In genomic region chr9:136324501-136325300, GRCh38 we compare ENCODE assay signal across 17 cellular contexts. TPM values are rescaled to one million over a fixed set of nuclear protein-coding genes. Genes with fewer than 3 reads are reported as not detected.
DNase-seq lines count a peak whose midpoint lies in the region; ATAC-seq, FAIRE-seq and TF ChIP-seq lines count a peak whose summit lies in the region.
"Had no signal": no experiment of that assay in that cellular context is flagged by ENCODE, and none has a peak within 500 bp of the region (broad histone marks: within the 10 kb centered on the region; RNA-seq: fewer than 3 reads in every experiment).

No MANE protein-coding gene starts in this region.

- no peaks in the 10 kb centered on the region for H3K27me3 ChIP-seq in Loucy (ENCODE audit: insufficient read depth, low read length, poor library complexity, severe bottlenecking)
- H3K27me3 ChIP-seq in right cardiac atrium (ENCODE audit: control insufficient read depth, insufficient read depth), result no peaks in the 10 kb centered on the region

- peaks cover 18% of the 10 kb centered on the region for H3K4me1 ChIP-seq in A549
- peaks cover 20% of the 10 kb centered on the region for H3K4me1 ChIP-seq in Loucy (ENCODE audit: insufficient read depth, low read length, poor library complexity, severe bottlenecking)
- H3K4me1 ChIP-seq in right cardiac atrium (ENCODE audit: control insufficient read depth, insufficient read depth, low read length), result peaks cover 9% of the 10 kb centered on the region

- H3K4me3 ChIP-seq in A549, result no peak overlapping the region
- no peak overlapping the region for H3K4me3 ChIP-seq in Loucy (ENCODE audit: low read length, poor library complexity, severe bottlenecking)
- H3K4me3 ChIP-seq in right cardiac atrium (ENCODE audit: low read length), result no peak overlapping the region
- H3K4me3 ChIP-seq: PC-9 had no signal

- no peak overlapping the region for H3K9ac ChIP-seq in Loucy (ENCODE audit: low read depth, low read length, poor library complexity, severe bottlenecking)

- H2AFZ ChIP-seq in Loucy (ENCODE audit: low read length), result no peak overlapping the region
- H2AFZ ChIP-seq: PC-9 had no signal

- POLR2A ChIA-PET in A549 (lab: Yijun Ruan, JAX), result no interaction called here

- no peak overlapping the region for H3K27ac ChIP-seq in A549
- peak overlapping the region; percentile 45 for H3K27ac ChIP-seq in right cardiac atrium (ENCODE audit: low read length)
- H3K27ac ChIP-seq: PC-9 had no signal

- no peak for TF ChIP-seq RAD21 in A549 (conservative IDR thresholded peaks at IDR 0.05 in 1 of 2, IDR thresholded peaks at IDR 0.05 in 1 of 2)

- intact Hi-C loops in right cardiac atrium (cut with DNase I), result no loop called here
- intact Hi-C loops in head of caudate nucleus (cut with DNase I), result no loop called here

- CTCF ChIA-PET in A549 (lab: Yijun Ruan, JAX), result interaction anchor here (0.9 to 6.3 kb wide), 8 partner anchors 12 to 820 kb away, joined by 3 to 31 read pairs (median 4); no protein-coding TSS in a partner anchor
- CTCF ChIA-PET in activated naive CD4-positive, alpha-beta T cell treated with anti-CD3 and anti-CD28 coated beads, Interleukin-2, amount 10 ng/mL, durations not matched to agents 7 days and 5 days (lab: Charles Lee), result interaction anchor here (1.3 kb wide), 1 partner anchor 11 kb away, joined by 3 read pairs; no protein-coding TSS in a partner anchor

- H3K9me3 ChIP-seq in A549 (no peaks in the 10 kb centered on the region), Loucy (ENCODE audit: insufficient read depth, low read depth, low read length) (no peaks in the 10 kb centered on the region), right cardiac atrium (ENCODE audit: control insufficient read depth, low read length) (no peaks in the 10 kb centered on the region)

- 77% methylated on average over 17 of the region's 24 CpGs for WGBS in A549 (ENCODE audit: missing lambda C conversion rate)
- 53% methylated on average over 24 of the region's 24 CpGs for WGBS in right cardiac atrium

- H3K4me1 Mint-ChIP-seq in activated naive CD4-positive, alpha-beta T cell treated with anti-CD3 and anti-CD28 coated beads, Interleukin-2, amount 10 ng/mL, durations not matched to agents 7 days and 5 days, result peaks cover 2% of the 10 kb centered on the region
- H3K4me1 Mint-ChIP-seq: activated CD8-positive, alpha-beta memory T cell treated with anti-CD3 and anti-CD28 coated beads, Interleukin-2, amount 10 ng/mL, durations not matched to agents 7 days and 5 days; activated naive CD8-positive, alpha-beta T cell treated with anti-CD3 and anti-CD28 coated beads, Interleukin-2, amount 10 ng/mL, durations not matched to agents 7 days and 5 days had no signal

- H3K9me3 Mint-ChIP-seq in activated naive CD4-positive, alpha-beta T cell treated with anti-CD3 and anti-CD28 coated beads, Interleukin-2, amount 10 ng/mL, durations not matched to agents 7 days and 5 days, result no peaks in the 10 kb centered on the region
- H3K9me3 Mint-ChIP-seq: activated naive CD8-positive, alpha-beta T cell treated with anti-CD3 and anti-CD28 coated beads, Interleukin-2, amount 10 ng/mL, durations not matched to agents 7 days and 5 days; dendritic cell treated with granulocyte-macrophage colony-stimulating factor and Interleukin-4, amounts not matched to agents 40 ng/mL and 50 ng/mL, for 4 days had no signal

- FAIRE-seq in A549 (lab: Jason Lieb, UNC), result no peak

- ATAC-seq in A549 (peak; percentile 6 to 23; a peak in 2 of 6 replicates), right cardiac atrium (peak; percentile 48 to 62)
- ATAC-seq: activated CD8-positive, alpha-beta memory T cell treated with anti-CD3 and anti-CD28 coated beads, Interleukin-2, amount 10 ng/mL, durations not matched to agents 7 days and 5 days had no signal

- TF ChIP-seq CTCF in A549 (IDR thresholded peaks at IDR 0.05) (no peak), Loucy (conservative IDR thresholded peaks at IDR 0.05; ENCODE audit: low read length) (peak; percentile 18; the same call in 1 of the 2 replicates)

- H3K27ac Mint-ChIP-seq in activated naive CD4-positive, alpha-beta T cell treated with anti-CD3 and anti-CD28 coated beads, Interleukin-2, amount 10 ng/mL, durations not matched to agents 7 days and 5 days, result no peak overlapping the region
- H3K27ac Mint-ChIP-seq: activated CD8-positive, alpha-beta memory T cell treated with anti-CD3 and anti-CD28 coated beads, Interleukin-2, amount 10 ng/mL, durations not matched to agents 7 days and 5 days; activated naive CD8-positive, alpha-beta T cell treated with anti-CD3 and anti-CD28 coated beads, Interleukin-2, amount 10 ng/mL, durations not matched to agents 7 days and 5 days; dendritic cell treated with granulocyte-macrophage colony-stimulating factor and Interleukin-4, amounts not matched to agents 40 ng/mL and 50 ng/mL, for 4 days; memory B cell had no signal

- no peak overlapping the region for H3K4me3 Mint-ChIP-seq in activated naive CD4-positive, alpha-beta T cell treated with anti-CD3 and anti-CD28 coated beads, Interleukin-2, amount 10 ng/mL, durations not matched to agents 7 days and 5 days
- H3K4me3 Mint-ChIP-seq: activated CD8-positive, alpha-beta memory T cell treated with anti-CD3 and anti-CD28 coated beads, Interleukin-2, amount 10 ng/mL, durations not matched to agents 7 days and 5 days; activated naive CD8-positive, alpha-beta T cell treated with anti-CD3 and anti-CD28 coated beads, Interleukin-2, amount 10 ng/mL, durations not matched to agents 7 days and 5 days; dendritic cell treated with granulocyte-macrophage colony-stimulating factor and Interleukin-4, amounts not matched to agents 40 ng/mL and 50 ng/mL, for 4 days; memory B cell had no signal

- H4K20me1 ChIP-seq in Loucy (ENCODE audit: insufficient read depth, low read length, poor library complexity, severe bottlenecking), result peaks cover 5% of the 10 kb centered on the region

- H3F3A ChIP-seq in Loucy (ENCODE audit: low read depth), result no peaks in the 10 kb centered on the region

- peaks cover 19% of the 10 kb centered on the region for H3K79me2 ChIP-seq in Loucy (ENCODE audit: insufficient read depth, low read length)

- no peak overlapping the region for H3K4me2 ChIP-seq in A549
- H3K4me2 ChIP-seq in Loucy (ENCODE audit: low read depth, low read length, poor library complexity, severe bottlenecking), result no peak overlapping the region
- H3K4me2 ChIP-seq: PC-9 had no signal

- TF ChIP-seq EP300 in A549 (IDR thresholded peaks at IDR 0.05), result no peak

- peaks cover 61% of the 10 kb centered on the region for H3K27me3 Mint-ChIP-seq in activated naive CD4-positive, alpha-beta T cell treated with anti-CD3 and anti-CD28 coated beads, Interleukin-2, amount 10 ng/mL, durations not matched to agents 7 days and 5 days
- H3K27me3 Mint-ChIP-seq: activated naive CD8-positive, alpha-beta T cell treated with anti-CD3 and anti-CD28 coated beads, Interleukin-2, amount 10 ng/mL, durations not matched to agents 7 days and 5 days had no signal

- TF ChIP-seq POLR2A in A549 (IDR thresholded peaks at IDR 0.05; ENCODE audit: low read length), result no peak

- DNase-seq in A549 (ENCODE audit: low read depth in 1 of 2, low spot score in 1 of 2) (no peak), right cardiac atrium (peak; percentile 71 to 88 (median 86)), head of caudate nucleus (no peak), H4 (ENCODE audit: low spot score) (no peak)
- no peak for DNase-seq in activated naive CD4-positive, alpha-beta T cell treated with anti-CD3 and anti-CD28 coated beads, Interleukin-2, amount 10 ng/mL, durations not matched to agents 7 days and 5 days
- DNase-seq: activated CD8-positive, alpha-beta memory T cell treated with anti-CD3 and anti-CD28 coated beads, Interleukin-2, amount 10 ng/mL, durations not matched to agents 7 days and 5 days; activated naive CD8-positive, alpha-beta T cell treated with anti-CD3 and anti-CD28 coated beads, Interleukin-2, amount 10 ng/mL, durations not matched to agents 7 days and 5 days; AML-193; foreskin melanocyte; GDM1; NCI-H1417 treated with DMSO at 0.1 percent for 48 hours; stimulated activated CD4-positive, alpha-beta T cell treated with anti-CD3 and anti-CD28 coated beads, Interleukin-4, amount 100 ng/mL, for 4 hours; T-helper 9 cell had no signal

- H3K36me3 ChIP-seq in Loucy (ENCODE audit: insufficient read depth, low read length), result no peaks in the 10 kb centered on the region

- no peaks in the 10 kb centered on the region for H3K36me3 Mint-ChIP-seq in activated naive CD4-positive, alpha-beta T cell treated with anti-CD3 and anti-CD28 coated beads, Interleukin-2, amount 10 ng/mL, durations not matched to agents 7 days and 5 days
- H3K36me3 Mint-ChIP-seq: activated CD8-positive, alpha-beta memory T cell treated with anti-CD3 and anti-CD28 coated beads, Interleukin-2, amount 10 ng/mL, durations not matched to agents 7 days and 5 days; activated naive CD8-positive, alpha-beta T cell treated with anti-CD3 and anti-CD28 coated beads, Interleukin-2, amount 10 ng/mL, durations not matched to agents 7 days and 5 days had no signal

- H3K9me2 ChIP-seq in Loucy (replicated peaks; ENCODE audit: low read depth, low read length), result no peaks in the 10 kb centered on the region

RNA-seq across cellular contexts. Expression of gene GPSM1, which starts 2.6 kb away (rescaled TPM):
- polyA plus RNA-seq in A549 (2011; rRNA removed) (2.1 TPM in 2 replicates), A549 (2017; fragmentation: RNase III; extraction: RNeasy Plus Mini Kit Qiagen cat#74134 plus additional on column Dnase treatment) (8.2 to 9.9 TPM (median 8.8 TPM) in 3 replicates), right cardiac atrium (73.3 TPM)
- 6.5 and 10.5 TPM in 2 replicates for polyA plus RNA-seq in A549 (2012; cell fraction: cytosol; rRNA removed)
- 29.9 and 39.9 TPM in 2 replicates for polyA plus RNA-seq in A549 (2012; cell fraction: nucleus; rRNA removed)
- 1.8 and 2.7 TPM in 2 replicates for polyA minus RNA-seq in A549 (2011; rRNA and poly(A)+ RNA removed)
- 10 to 100 TPM; 46.3 to 90.6 (median 71.6) TPM for total RNA-seq in right cardiac atrium
- total RNA-seq in H4 (2014; rRNA removed; shearing (Covaris generic)), result 5.1 and 8.9 TPM in 2 replicates

RNA-seq across cellular contexts. Expression of gene CCDC187, which starts 20.8 kb away (rescaled TPM):
- polyA plus RNA-seq in A549 (2011; rRNA removed) (under 0.01 and 0.03 TPM in 2 replicates), A549 (2017; fragmentation: RNase III; extraction: RNeasy Plus Mini Kit Qiagen cat#74134 plus additional on column Dnase treatment) (0.03 TPM in 1 of 3 replicates, not detected in the others), right cardiac atrium (not detected)
- polyA plus RNA-seq in A549 (2012; cell fraction: cytosol; rRNA removed), result not detected in 2 replicates
- polyA plus RNA-seq in A549 (2012; cell fraction: nucleus; rRNA removed), result 0.02 and 0.04 TPM in 2 replicates
- 0.08 TPM in 1 of 2 replicates, not detected in the other for polyA minus RNA-seq in A549 (2011; rRNA and poly(A)+ RNA removed)
- not detected for total RNA-seq in right cardiac atrium
- not detected in 2 replicates for total RNA-seq in H4 (2014; rRNA removed; shearing (Covaris generic))
- total RNA-seq: activated CD8-positive, alpha-beta memory T cell treated with anti-CD3 and anti-CD28 coated beads, Interleukin-2, amount 10 ng/mL, durations not matched to agents 7 days and 5 days; activated naive CD8-positive, alpha-beta T cell treated with anti-CD3 and anti-CD28 coated beads, Interleukin-2, amount 10 ng/mL, durations not matched to agents 7 days and 5 days had no signal

RNA-seq across cellular contexts. Expression of gene DNLZ, which starts 38.8 kb away (rescaled TPM):
- polyA plus RNA-seq in A549 (2011; rRNA removed), result 5.1 and 8.0 TPM in 2 replicates
- 48.0 and 53.1 TPM in 2 replicates for polyA plus RNA-seq in A549 (2012; cell fraction: cytosol; rRNA removed)
- 55.1 and 58.4 TPM in 2 replicates for polyA plus RNA-seq in A549 (2012; cell fraction: nucleus; rRNA removed)
- polyA plus RNA-seq in A549 (2017; fragmentation: RNase III; extraction: RNeasy Plus Mini Kit Qiagen cat#74134 plus additional on column Dnase treatment), result 19.0 to 19.9 TPM (median 19.1 TPM) in 3 replicates
- 2.1 and 2.4 TPM in 2 replicates for polyA minus RNA-seq in A549 (2011; rRNA and poly(A)+ RNA removed)
- 10 to 100 TPM; 15.2 to 24.9 (median 22.2) TPM for total RNA-seq in right cardiac atrium
- 17.1 TPM for polyA plus RNA-seq in right cardiac atrium
- total RNA-seq in H4 (2014; rRNA removed; shearing (Covaris generic)), result 26.5 and 39.6 TPM in 2 replicates

RNA-seq across cellular contexts. Expression of gene CARD9, which starts 48.8 kb away (rescaled TPM):
- polyA plus RNA-seq in A549 (2011; rRNA removed) (0.21 and 0.25 TPM in 2 replicates), A549 (2017; fragmentation: RNase III; extraction: RNeasy Plus Mini Kit Qiagen cat#74134 plus additional on column Dnase treatment) (0.94 to 1.2 TPM (median 0.94 TPM) in 3 replicates), right cardiac atrium (0.68 TPM)
- 0.66 and 0.70 TPM in 2 replicates for polyA plus RNA-seq in A549 (2012; cell fraction: cytosol; rRNA removed)
- polyA plus RNA-seq in A549 (2012; cell fraction: nucleus; rRNA removed), result 3.4 and 5.5 TPM in 2 replicates
- polyA minus RNA-seq in A549 (2011; rRNA and poly(A)+ RNA removed), result 0.05 and 2.3 TPM in 2 replicates
- total RNA-seq in right cardiac atrium, result 1 to 10 TPM in 2 of 4 donors, under 1 TPM in 2; 0.76 to 2.1 (median 1.0) TPM
- 0.17 and 0.18 TPM in 2 replicates for total RNA-seq in H4 (2014; rRNA removed; shearing (Covaris generic))

Comparison
In these comparisons a context has a peak if more than half of its experiments do, and no peak if none do; other contexts are left out.
1. DNase-seq: peak in right cardiac atrium (3 of 3); none in A549 (0 of 2), head of caudate nucleus (0 of 42), H4 (single experiment) and activated naive CD4-positive, alpha-beta T cell treated with anti-CD3 and anti-CD28 coated beads, Interleukin-2, amount 10 ng/mL, durations not matched to agents 7 days and 5 days (single experiment).